Comparison of ENCODE assay signal across 29 cellular contexts in the genomic region with DNA sequence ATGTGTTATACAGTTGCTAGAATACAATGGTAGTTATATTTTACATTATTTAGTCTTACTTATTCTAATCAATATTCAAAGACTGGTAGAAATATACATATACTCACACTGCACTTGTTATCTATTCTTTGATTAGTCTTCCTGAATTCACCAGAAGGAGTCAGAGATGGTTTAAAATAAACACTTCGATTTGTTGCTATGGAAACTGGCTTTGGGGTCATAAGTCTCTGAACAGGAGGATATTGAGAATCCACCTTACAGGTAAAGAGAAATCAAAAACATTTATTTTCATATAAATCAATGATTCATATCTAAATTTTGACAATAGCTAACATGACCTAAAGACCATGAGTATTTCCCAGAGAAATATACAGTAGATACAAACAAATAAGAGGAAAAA. TPM values are rescaled to one million over a fixed set of nuclear protein-coding genes. Genes with fewer than 3 reads are reported as not detected.
DNase-seq lines count a peak whose midpoint lies in the region; ATAC-seq and TF ChIP-seq lines count a peak whose summit lies in the region.
"Had no signal": no experiment of that assay in that cellular context is flagged by ENCODE, and none has a peak within 500 bp of the region (broad histone marks: within the 10 kb centered on the region; RNA-seq: fewer than 3 reads in every experiment).

No MANE protein-coding gene starts in this region.

- H4K20me1 ChIP-seq in neural progenitor cell (ENCODE audit: low read depth), result no peaks in the 10 kb centered on the region

- H3K27me3 ChIP-seq in CD4-positive, CD25-positive, alpha-beta regulatory T cell (ENCODE audit: control insufficient read depth, insufficient read depth, low read length), result no peaks in the 10 kb centered on the region
- H3K27me3 ChIP-seq in neural progenitor cell, result no peaks in the 10 kb centered on the region
- H3K27me3 ChIP-seq: breast epithelium, ovary had no signal

- no peaks in the 10 kb centered on the region for H3K27me3 Mint-ChIP-seq in CD4-positive, CD25-positive, alpha-beta regulatory T cell
- no peaks in the 10 kb centered on the region for H3K27me3 Mint-ChIP-seq in T-cell
- no peaks in the 10 kb centered on the region for H3K27me3 Mint-ChIP-seq in neural progenitor cell (ENCODE audit: insufficient read depth, low read depth)
- H3K27me3 Mint-ChIP-seq: activated T-cell treated with anti-CD3 and anti-CD28 coated beads, Interleukin-2, amount 50 U/mL, for 24 hours; stimulated activated naive B cell treated with anti-CD40 and anti-IgM and Interleukin-4, amounts not matched to agents 10 μg/mL and 1 μg/mL and 100 μg/mL, for 72 hours; type B pancreatic cell had no signal

- H2AFZ ChIP-seq in neural progenitor cell (replicated peaks), result no peak overlapping the region
- H2AFZ ChIP-seq: GM23248 had no signal

- H3K9me3 Mint-ChIP-seq in CD4-positive, CD25-positive, alpha-beta regulatory T cell, result no peaks in the 10 kb centered on the region
- H3K9me3 Mint-ChIP-seq in T-cell (no peaks in the 10 kb centered on the region), neural progenitor cell (no peaks in the 10 kb centered on the region)
- H3K9me3 Mint-ChIP-seq: activated T-cell treated with anti-CD3 and anti-CD28 coated beads, Interleukin-2, amount 50 U/mL, for 24 hours; nephron progenitor cell; stimulated activated naive B cell treated with anti-CD40 and anti-IgM and Interleukin-4, amounts not matched to agents 10 μg/mL and 1 μg/mL and 100 μg/mL, for 72 hours; type B pancreatic cell had no signal

- peaks cover 26 to 43% (median 34%) of the 10 kb centered on the region in 4 donors for H3K4me1 Mint-ChIP-seq in CD4-positive, CD25-positive, alpha-beta regulatory T cell
- H3K4me1 Mint-ChIP-seq in T-cell, result peaks cover 29 to 34% (median 29%) of the 10 kb centered on the region in 3 donors
- no peaks in the 10 kb centered on the region for H3K4me1 Mint-ChIP-seq in neural progenitor cell
- H3K4me1 Mint-ChIP-seq: nephron progenitor cell had no signal

- CTCF ChIA-PET in T-cell (lab: Charles Lee), result interaction anchor here in 1 of 2 donors (0.6 kb wide), 1 partner anchor 9 kb away, joined by 3 read pairs; no protein-coding TSS in a partner anchor

- H3K27ac ChIP-seq in CD4-positive, CD25-positive, alpha-beta regulatory T cell (ENCODE audit: insufficient read depth, low read length, poor library complexity, severe bottlenecking), result peak overlapping the region; percentile 63
- no peak overlapping the region for H3K27ac ChIP-seq in neural progenitor cell
- H3K27ac ChIP-seq: breast epithelium, epithelial cell of prostate, GM23248, ovary, SK-N-MC had no signal

- H3K9ac ChIP-seq in neural progenitor cell, result no peak overlapping the region
- H3K9ac ChIP-seq: GM23248 had no signal

- H3K4me1 ChIP-seq in CD4-positive, CD25-positive, alpha-beta regulatory T cell (ENCODE audit: control insufficient read depth, insufficient read depth, low read length, poor library complexity, severe bottlenecking), result peaks cover 4% of the 10 kb centered on the region
- no peaks in the 10 kb centered on the region for H3K4me1 ChIP-seq in neural progenitor cell
- H3K4me1 ChIP-seq: breast epithelium had no signal

- POLR2A ChIA-PET in T-cell (lab: Charles Lee), result interaction anchor here in 1 of 2 donors (0.6 kb wide), 1 partner anchor 38 kb away, joined by 3 read pairs; no protein-coding TSS in a partner anchor

- peak overlapping the region in 1 of 3 donors; percentile 73 for H3K27ac Mint-ChIP-seq in CD4-positive, CD25-positive, alpha-beta regulatory T cell
- H3K27ac Mint-ChIP-seq in T-cell (peak overlapping the region; percentile 48 to 84), neural progenitor cell (no peak overlapping the region)
- H3K27ac Mint-ChIP-seq: nephron progenitor cell; stimulated activated naive B cell treated with anti-CD40 and anti-IgM and Interleukin-4, amounts not matched to agents 10 μg/mL and 1 μg/mL and 100 μg/mL, for 72 hours; type B pancreatic cell had no signal

- no peak for TF ChIP-seq POLR2A in erythroblast (IDR thresholded peaks at IDR 0.05; ENCODE audit: low read length)

- TF ChIP-seq CTCF in neural progenitor cell (IDR thresholded peaks at IDR 0.05), result no peak

- no peak overlapping the region for H3K4me2 ChIP-seq in neural progenitor cell

- DNase-seq in NCI-H748 (lab: John Stamatoyannopoulos, UW; ENCODE audit: unreplicated experiment) (peak; percentile 14), NCI-H748 treated with DMSO at 0.1 percent for 48 hours (lab: John Stamatoyannopoulos, UW) (no peak), T-cell (no peak), erythroblast (lab: John Stamatoyannopoulos, UW) (peak; percentile 32 to 61), neural progenitor cell (ENCODE audit: low spot score) (no peak), NCI-H1092 (lab: John Stamatoyannopoulos, UW) (no peak)
- DNase-seq in CD4-positive, CD25-positive, alpha-beta regulatory T cell, result no peak
- DNase-seq: 8988T; activated gamma-delta T cell treated with Interleukin-2 at 50 U/mL for 16 hours; activated T-cell treated with anti-CD3 and anti-CD28 coated beads, Interleukin-2, amount 50 U/mL, for 24 hours; amygdala; C1 segment of cervical spinal cord; DND-41; effector CD4-positive, alpha-beta T cell; GM23248; hypothalamus; left cardiac atrium; NCI-H146; NCI-H446; nephron progenitor cell; ovary; stimulated activated naive B cell treated with anti-CD40 and anti-IgM and Interleukin-4, amounts not matched to agents 10 μg/mL and 1 μg/mL and 100 μg/mL, for 72 hours had no signal

- no peak for ATAC-seq in CD4-positive, CD25-positive, alpha-beta regulatory T cell (ENCODE audit: low read depth in 2 of 2)
- ATAC-seq in T-cell (replicated peaks in 1 of 4) (no peak), esophagus mucosa (no peak)
- ATAC-seq: activated CD4-positive, CD25-positive, alpha-beta regulatory T cell treated with anti-CD3 and anti-CD28 coated beads, Interleukin-2, amount 50 U/mL, for 24 hours; left cardiac atrium; stimulated activated naive B cell treated with anti-CD40 and anti-IgM and Interleukin-4, amounts not matched to agents 10 μg/mL and 1 μg/mL and 100 μg/mL, for 72 hours had no signal

- H3K9me3 ChIP-seq in CD4-positive, CD25-positive, alpha-beta regulatory T cell (ENCODE audit: control insufficient read depth in 2 of 2, low read length in 2 of 2), result no peaks in the 10 kb centered on the region
- no peaks in the 10 kb centered on the region for H3K9me3 ChIP-seq in neural progenitor cell (ENCODE audit: low read depth)
- H3K9me3 ChIP-seq: breast epithelium, ovary had no signal

- peaks cover 52% of the 10 kb centered on the region for H3K36me3 Mint-ChIP-seq in CD4-positive, CD25-positive, alpha-beta regulatory T cell
- H3K36me3 Mint-ChIP-seq in T-cell, result peaks cover 58% of the 10 kb centered on the region
- H3K36me3 Mint-ChIP-seq in neural progenitor cell, result peaks cover 43% of the 10 kb centered on the region

- no peak overlapping the region for H3K4me3 ChIP-seq in CD4-positive, CD25-positive, alpha-beta regulatory T cell (ENCODE audit: low read depth, low read length)
- H3K4me3 ChIP-seq in neural progenitor cell, result no peak overlapping the region
- H3K4me3 ChIP-seq: breast epithelium, GM23248, lung, ovary, SK-N-MC had no signal

- peak overlapping the region in 2 of 4 donors; percentile 26 to 44 for H3K4me3 Mint-ChIP-seq in CD4-positive, CD25-positive, alpha-beta regulatory T cell
- H3K4me3 Mint-ChIP-seq in T-cell (peak overlapping the region in 1 of 3 donors; percentile 31), neural progenitor cell (no peak overlapping the region)
- H3K4me3 Mint-ChIP-seq: activated T-cell treated with anti-CD3 and anti-CD28 coated beads, Interleukin-2, amount 50 U/mL, for 24 hours; nephron progenitor cell; stimulated activated naive B cell treated with anti-CD40 and anti-IgM and Interleukin-4, amounts not matched to agents 10 μg/mL and 1 μg/mL and 100 μg/mL, for 72 hours; type B pancreatic cell had no signal

- H3F3A ChIP-seq in neural progenitor cell (ENCODE audit: low read depth), result no peaks in the 10 kb centered on the region

- H3K79me2 ChIP-seq in neural progenitor cell (ENCODE audit: low read depth), result peaks cover 6% of the 10 kb centered on the region

- peaks cover 67% of the 10 kb centered on the region for H3K36me3 ChIP-seq in CD4-positive, CD25-positive, alpha-beta regulatory T cell (ENCODE audit: control insufficient read depth, insufficient read depth, low read length)
- peaks cover 34% of the 10 kb centered on the region for H3K36me3 ChIP-seq in neural progenitor cell
- H3K36me3 ChIP-seq: breast epithelium, ovary had no signal

RNA-seq across cellular contexts. Expression of a gene that starts 41.6 kb away (rescaled TPM):
- 64.5 TPM for total RNA-seq in CD4-positive, CD25-positive, alpha-beta regulatory T cell
- 1 to 10 TPM; 4.2 to 4.9 (median 4.4) TPM for polyA plus RNA-seq in CD4-positive, CD25-positive, alpha-beta regulatory T cell
- total RNA-seq in T-cell (10 to 100 TPM; 46.4 to 58.5 (median 54.2) TPM), neural progenitor cell (ENCODE audit: low replicate concordance) (62.5 and 68.7 TPM in 2 replicates), esophagus mucosa (30.2 TPM)

Comparison
In these comparisons a context has a peak if more than half of its experiments do, and no peak if none do; other contexts are left out.
1. DNase-seq: peak in NCI-H748 (single experiment) and erythroblast (2 of 2); none in NCI-H748 treated with DMSO at 0.1 percent for 48 hours (single experiment), CD4-positive, CD25-positive, alpha-beta regulatory T cell (0 of 3), T-cell (0 of 34), neural progenitor cell (single experiment) and NCI-H1092 (single experiment).